In genomic region chr2:48247171-48247570, GRCh38 we compare ENCODE assay signal across 34 cellular contexts.
"Had no signal": no experiment of that assay in that cellular context is flagged by ENCODE, and none has a peak within 500 bp of the region (broad histone marks: within the 10 kb centered on the region; RNA-seq: fewer than 3 reads in every experiment).

No MANE protein-coding gene starts in this region.

- H3K27me3 Mint-ChIP-seq: activated CD4-positive, alpha-beta memory T cell treated with anti-CD3 and anti-CD28 coated beads, Interleukin-2, amount 10 ng/mL, durations not matched to agents 7 days and 5 days; activated CD4-positive, alpha-beta T cell treated with anti-CD3 and anti-CD28 coated beads, Interleukin-2, amount 10 ng/mL, durations not matched to agents 7 days and 5 days; activated naive CD4-positive, alpha-beta T cell treated with anti-CD3 and anti-CD28 coated beads, Interleukin-2, amount 50 U/mL, for 24 hours; activated naive CD8-positive, alpha-beta T cell treated with anti-CD3 and anti-CD28 coated beads, Interleukin-2, amount 50 U/mL, for 24 hours; activated T-cell treated with anti-CD3 and anti-CD28 coated beads, Interleukin-2, amount 50 U/mL, for 24 hours; naive thymus-derived CD8-positive, alpha-beta T cell; stimulated activated memory B cell treated with anti-CD40 and anti-IgM and Interleukin-4, amounts not matched to agents 10 μg/mL and 1 μg/mL and 100 μg/mL, for 72 hours; T-helper 17 cell had no signal

- DNase-seq: activated CD4-positive, alpha-beta memory T cell treated with anti-CD3 and anti-CD28 coated beads, Interleukin-2, amount 10 ng/mL, durations not matched to agents 7 days and 5 days; activated CD4-positive, alpha-beta T cell treated with anti-CD3 and anti-CD28 coated beads, Interleukin-2, amount 10 ng/mL, durations not matched to agents 7 days and 5 days; activated CD8-positive, alpha-beta memory T cell treated with anti-CD3 and anti-CD28 coated beads, Interleukin-2, amount 50 U/mL, for 48 hours; activated gamma-delta T cell; activated naive CD8-positive, alpha-beta T cell treated with anti-CD3 and anti-CD28 coated beads, Interleukin-2, amount 50 U/mL, for 24 hours; activated T-cell treated with anti-CD3 and anti-CD28 coated beads, Interleukin-2, amount 50 U/mL, for 24 hours; amygdala; central memory CD4-positive, alpha-beta T cell; islet precursor cell; left ventricle myocardium inferior; midbrain; naive thymus-derived CD8-positive, alpha-beta T cell; nucleus accumbens; pancreas; retina; small intestine; stimulated activated CD4-positive, alpha-beta T cell treated with anti-CD3 and anti-CD28 coated beads, Interleukin-1b, Interleukin-23, amount 100 ng/mL, for 48 hours; stimulated activated CD4-positive, alpha-beta T cell treated with anti-CD3 and anti-CD28 coated beads, Interleukin-4, amount 100 ng/mL, for 4 hours; stimulated activated CD8-positive, alpha-beta memory T cell treated with anti-CD3 and anti-CD28 coated beads, Interleukin-4, amount 100 ng/mL, for 48 hours; stomach; T-helper 17 cell; T1000; thyroid gland; upper lobe of right lung; WERI-Rb-1 had no signal

- H3K36me3 Mint-ChIP-seq: activated naive CD4-positive, alpha-beta T cell treated with anti-CD3 and anti-CD28 coated beads, Interleukin-2, amount 50 U/mL, for 24 hours; naive thymus-derived CD8-positive, alpha-beta T cell; stimulated activated memory B cell treated with anti-CD40 and anti-IgM and Interleukin-4, amounts not matched to agents 10 μg/mL and 1 μg/mL and 100 μg/mL, for 72 hours had no signal

- H3K9me3 ChIP-seq: gastroesophageal sphincter, left ventricle myocardium inferior, pancreas, prostate gland, stomach, thyroid gland, upper lobe of right lung had no signal

- H3K27me3 ChIP-seq: gastroesophageal sphincter, hepatocyte, pancreas, stomach, thyroid gland, upper lobe of right lung had no signal

- H3K36me3 ChIP-seq: gastroesophageal sphincter, left ventricle myocardium inferior, pancreas, prostate gland, stomach, thyroid gland, upper lobe of right lung, WERI-Rb-1 had no signal

- H3K4me3 Mint-ChIP-seq: activated CD4-positive, alpha-beta memory T cell treated with anti-CD3 and anti-CD28 coated beads, Interleukin-2, amount 10 ng/mL, durations not matched to agents 7 days and 5 days; activated CD4-positive, alpha-beta T cell treated with anti-CD3 and anti-CD28 coated beads, Interleukin-2, amount 10 ng/mL, durations not matched to agents 7 days and 5 days; activated naive CD4-positive, alpha-beta T cell treated with anti-CD3 and anti-CD28 coated beads, Interleukin-2, amount 50 U/mL, for 24 hours; activated naive CD8-positive, alpha-beta T cell treated with anti-CD3 and anti-CD28 coated beads, Interleukin-2, amount 50 U/mL, for 24 hours; activated T-cell treated with anti-CD3 and anti-CD28 coated beads, Interleukin-2, amount 50 U/mL, for 24 hours; naive thymus-derived CD8-positive, alpha-beta T cell; neural crest cell; stimulated activated memory B cell treated with anti-CD40 and anti-IgM and Interleukin-4, amounts not matched to agents 10 μg/mL and 1 μg/mL and 100 μg/mL, for 72 hours; T-helper 17 cell had no signal

- H3K4me3 ChIP-seq: gastroesophageal sphincter, hepatocyte, left ventricle myocardium inferior, pancreas, prostate gland, stomach, thyroid gland, upper lobe of right lung had no signal

- H3K9me3 Mint-ChIP-seq: activated CD4-positive, alpha-beta memory T cell treated with anti-CD3 and anti-CD28 coated beads, Interleukin-2, amount 10 ng/mL, durations not matched to agents 7 days and 5 days; activated naive CD8-positive, alpha-beta T cell treated with anti-CD3 and anti-CD28 coated beads, Interleukin-2, amount 50 U/mL, for 24 hours; activated T-cell treated with anti-CD3 and anti-CD28 coated beads, Interleukin-2, amount 50 U/mL, for 24 hours; naive thymus-derived CD8-positive, alpha-beta T cell; neural crest cell; stimulated activated memory B cell treated with anti-CD40 and anti-IgM and Interleukin-4, amounts not matched to agents 10 μg/mL and 1 μg/mL and 100 μg/mL, for 72 hours had no signal

- ATAC-seq: activated CD4-positive, CD25-positive, alpha-beta regulatory T cell treated with anti-CD3 and anti-CD28 coated beads, Interleukin-2, amount 50 U/mL, for 24 hours; activated naive CD8-positive, alpha-beta T cell treated with anti-CD3 and anti-CD28 coated beads, Interleukin-2, amount 50 U/mL, for 24 hours; esophagus mucosa; gastroesophageal sphincter; naive thymus-derived CD8-positive, alpha-beta T cell; pancreas; sciatic nerve; stimulated activated memory B cell treated with anti-CD40 and anti-IgM and Interleukin-4, amounts not matched to agents 10 μg/mL and 1 μg/mL and 100 μg/mL, for 72 hours; T-helper 17 cell; upper lobe of right lung had no signal

- H3K27ac ChIP-seq: gastroesophageal sphincter, left ventricle myocardium inferior, pancreas, prostate gland, stomach, thyroid gland, upper lobe of right lung, WERI-Rb-1 had no signal

- H3K27ac Mint-ChIP-seq: activated CD4-positive, alpha-beta memory T cell treated with anti-CD3 and anti-CD28 coated beads, Interleukin-2, amount 10 ng/mL, durations not matched to agents 7 days and 5 days; activated CD4-positive, alpha-beta T cell treated with anti-CD3 and anti-CD28 coated beads, Interleukin-2, amount 10 ng/mL, durations not matched to agents 7 days and 5 days; activated naive CD4-positive, alpha-beta T cell treated with anti-CD3 and anti-CD28 coated beads, Interleukin-2, amount 50 U/mL, for 24 hours; activated naive CD8-positive, alpha-beta T cell treated with anti-CD3 and anti-CD28 coated beads, Interleukin-2, amount 50 U/mL, for 24 hours; activated T-cell treated with anti-CD3 and anti-CD28 coated beads, Interleukin-2, amount 50 U/mL, for 24 hours; naive thymus-derived CD8-positive, alpha-beta T cell; stimulated activated memory B cell treated with anti-CD40 and anti-IgM and Interleukin-4, amounts not matched to agents 10 μg/mL and 1 μg/mL and 100 μg/mL, for 72 hours; T-helper 17 cell had no signal
